Comparison of ENCODE assay signal across 18 cellular contexts in genomic region chr7:4000934-4001333, GRCh38.
A peak's percentile ranks its signal among the peaks of the same experiment; 100 is the strongest.
DNase-seq lines count a peak whose midpoint lies in the region; ATAC-seq and TF ChIP-seq lines count a peak whose summit lies in the region.
"Had no signal": no experiment of that assay in that cellular context is flagged by ENCODE, and none has a peak within 500 bp of the region (broad histone marks: within the 10 kb centered on the region; RNA-seq: fewer than 3 reads in every experiment).

No MANE protein-coding gene starts in this region.

- peaks cover 11 to 22% of the 10 kb centered on the region in 2 donors for H3K27me3 Mint-ChIP-seq in natural killer cell treated with Interleukin-12 subunit alpha and Interleukin-12 subunit beta and Interleukin-15 and Interleukin-18, amount 100 ng/mL, for 72 hours
- peaks cover 0 to 18% of the 10 kb centered on the region in 2 donors for H3K27me3 Mint-ChIP-seq in natural killer cell (ENCODE audit: low read depth in 2 of 2)
- H3K27me3 Mint-ChIP-seq in activated T-helper 2 cell treated with anti-CD3 and anti-CD28 coated beads, Interferon-gamma antibody, Interleukin-2, Interleukin-4, amounts not matched to agents 10 μg/mL and 5 μg/mL and 100 μg/mL, durations not matched to agents 14 hours and 24 hours and 36 hours (ENCODE audit: low read depth): no peaks in the 10 kb centered on the region

- no peak overlapping the region for H3K4me3 Mint-ChIP-seq in natural killer cell treated with Interleukin-12 subunit alpha and Interleukin-12 subunit beta and Interleukin-15 and Interleukin-18, amount 100 ng/mL, for 72 hours
- H3K4me3 Mint-ChIP-seq in natural killer cell: no peak overlapping the region
- H3K4me3 Mint-ChIP-seq in activated T-helper 2 cell treated with anti-CD3 and anti-CD28 coated beads, Interferon-gamma antibody, Interleukin-2, Interleukin-4, amounts not matched to agents 10 μg/mL and 5 μg/mL and 100 μg/mL, durations not matched to agents 14 hours and 24 hours and 36 hours (ENCODE audit: low read depth): no peak overlapping the region
- H3K4me3 Mint-ChIP-seq: CD14-positive monocyte; CD4-positive, alpha-beta memory T cell had no signal

- H3K27ac ChIP-seq in upper lobe of right lung: no peak overlapping the region
- H3K27ac ChIP-seq: 22Rv1, A549, BLaER1, GM23248, HL-60 had no signal

- no peaks in the 10 kb centered on the region for H3K27me3 ChIP-seq in upper lobe of right lung
- H3K27me3 ChIP-seq: BLaER1 had no signal

- TF ChIP-seq CTCF in natural killer cell (IDR thresholded peaks at IDR 0.05): no peak
- no peak for TF ChIP-seq CTCF in upper lobe of right lung (IDR thresholded peaks at IDR 0.05)

- intact Hi-C loops in natural killer cell (cut with micrococcal nuclease) (no loop called here), upper lobe of right lung (cut with DNase I) (no loop called here)
- intact Hi-C loops in activated T-helper 2 cell treated with anti-CD3 and anti-CD28 coated beads, Interferon-gamma antibody, Interleukin-2, Interleukin-4, amounts not matched to agents 10 μg/mL and 5 μg/mL and 100 μg/mL, durations not matched to agents 14 hours and 24 hours and 36 hours (cut with micrococcal nuclease): no loop called here

- H3K4me3 ChIP-seq in upper lobe of right lung: no peak overlapping the region
- H3K4me3 ChIP-seq: A549, BLaER1, GM23248 had no signal

- peak; percentile 32 to 56 for ATAC-seq in natural killer cell treated with Interleukin-12 subunit alpha and Interleukin-12 subunit beta and Interleukin-15 and Interleukin-18, amount 100 ng/mL, for 72 hours
- no peak for ATAC-seq in natural killer cell
- no peak for ATAC-seq in upper lobe of right lung
- ATAC-seq: A549 had no signal

- H3K9me3 ChIP-seq in upper lobe of right lung: no peaks in the 10 kb centered on the region
- H3K9me3 ChIP-seq: A549, BLaER1 had no signal

- H3K4me1 ChIP-seq in upper lobe of right lung: no peaks in the 10 kb centered on the region
- H3K4me1 ChIP-seq: A549 had no signal

- no peaks in the 10 kb centered on the region for H3K9me3 Mint-ChIP-seq in natural killer cell treated with Interleukin-12 subunit alpha and Interleukin-12 subunit beta and Interleukin-15 and Interleukin-18, amount 100 ng/mL, for 72 hours
- H3K9me3 Mint-ChIP-seq in natural killer cell: no peaks in the 10 kb centered on the region
- H3K9me3 Mint-ChIP-seq in activated T-helper 2 cell treated with anti-CD3 and anti-CD28 coated beads, Interferon-gamma antibody, Interleukin-2, Interleukin-4, amounts not matched to agents 10 μg/mL and 5 μg/mL and 100 μg/mL, durations not matched to agents 14 hours and 24 hours and 36 hours: no peaks in the 10 kb centered on the region
- H3K9me3 Mint-ChIP-seq: CD4-positive, alpha-beta memory T cell had no signal

- H3K27ac Mint-ChIP-seq in natural killer cell treated with Interleukin-12 subunit alpha and Interleukin-12 subunit beta and Interleukin-15 and Interleukin-18, amount 100 ng/mL, for 72 hours: no peak overlapping the region
- H3K27ac Mint-ChIP-seq in natural killer cell: no peak overlapping the region
- no peak overlapping the region for H3K27ac Mint-ChIP-seq in activated T-helper 2 cell treated with anti-CD3 and anti-CD28 coated beads, Interferon-gamma antibody, Interleukin-2, Interleukin-4, amounts not matched to agents 10 μg/mL and 5 μg/mL and 100 μg/mL, durations not matched to agents 14 hours and 24 hours and 36 hours
- H3K27ac Mint-ChIP-seq: CD14-positive monocyte; CD4-positive, alpha-beta memory T cell had no signal

- no peaks in the 10 kb centered on the region for H3K36me3 ChIP-seq in upper lobe of right lung
- H3K36me3 ChIP-seq: BLaER1 had no signal

- no peak for DNase-seq in natural killer cell treated with Interleukin-12 subunit alpha and Interleukin-12 subunit beta and Interleukin-15 and Interleukin-18, amount 100 ng/mL, for 72 hours (ENCODE audit: low spot score)
- DNase-seq in natural killer cell: no peak
- peak; percentile 64 for DNase-seq in mesenteric fat pad (ENCODE audit: low spot score)
- peak; percentile 43 for DNase-seq in upper lobe of right lung
- no peak for DNase-seq in GOT3 (lab: John Stamatoyannopoulos, UW)
- DNase-seq in AG20443 (ENCODE audit: low spot score): no peak
- DNase-seq in activated T-helper 2 cell treated with anti-CD3 and anti-CD28 coated beads, Interferon-gamma antibody, Interleukin-2, Interleukin-4, amounts not matched to agents 10 μg/mL and 5 μg/mL and 100 μg/mL, durations not matched to agents 14 hours and 24 hours and 36 hours (ENCODE audit: low spot score): no peak
- DNase-seq: CD4-positive, alpha-beta memory T cell; DMS153; DMS79; GF-D8; GM23248; HCEC 1CT had no signal

- H3K36me3 Mint-ChIP-seq in natural killer cell treated with Interleukin-12 subunit alpha and Interleukin-12 subunit beta and Interleukin-15 and Interleukin-18, amount 100 ng/mL, for 72 hours: no peaks in the 10 kb centered on the region
- H3K36me3 Mint-ChIP-seq in natural killer cell: no peaks in the 10 kb centered on the region
- no peaks in the 10 kb centered on the region for H3K36me3 Mint-ChIP-seq in activated T-helper 2 cell treated with anti-CD3 and anti-CD28 coated beads, Interferon-gamma antibody, Interleukin-2, Interleukin-4, amounts not matched to agents 10 μg/mL and 5 μg/mL and 100 μg/mL, durations not matched to agents 14 hours and 24 hours and 36 hours (ENCODE audit: low read depth)
- H3K36me3 Mint-ChIP-seq: CD14-positive monocyte; CD4-positive, alpha-beta memory T cell had no signal

- H3K4me1 Mint-ChIP-seq in natural killer cell treated with Interleukin-12 subunit alpha and Interleukin-12 subunit beta and Interleukin-15 and Interleukin-18, amount 100 ng/mL, for 72 hours (ENCODE audit: low read depth in 2 of 2): no peaks in the 10 kb centered on the region
- H3K4me1 Mint-ChIP-seq in natural killer cell: no peaks in the 10 kb centered on the region
- no peaks in the 10 kb centered on the region for H3K4me1 Mint-ChIP-seq in activated T-helper 2 cell treated with anti-CD3 and anti-CD28 coated beads, Interferon-gamma antibody, Interleukin-2, Interleukin-4, amounts not matched to agents 10 μg/mL and 5 μg/mL and 100 μg/mL, durations not matched to agents 14 hours and 24 hours and 36 hours (ENCODE audit: low read depth)
- H3K4me1 Mint-ChIP-seq: CD14-positive monocyte; CD4-positive, alpha-beta memory T cell had no signal

Comparison
In these comparisons a context has a peak if more than half of its experiments do, and no peak if none do; other contexts are left out.
1. ATAC-seq: peak in natural killer cell treated with Interleukin-12 subunit alpha and Interleukin-12 subunit beta and Interleukin-15 and Interleukin-18, amount 100 ng/mL, for 72 hours (2 of 2); none in natural killer cell (0 of 3) and upper lobe of right lung (single experiment).
2. DNase-seq: peak in mesenteric fat pad (single experiment) and upper lobe of right lung (single experiment); none in natural killer cell treated with Interleukin-12 subunit alpha and Interleukin-12 subunit beta and Interleukin-15 and Interleukin-18, amount 100 ng/mL, for 72 hours (single experiment), natural killer cell (single experiment), GOT3 (single experiment), AG20443 (single experiment) and activated T-helper 2 cell treated with anti-CD3 and anti-CD28 coated beads, Interferon-gamma antibody, Interleukin-2, Interleukin-4, amounts not matched to agents 10 μg/mL and 5 μg/mL and 100 μg/mL, durations not matched to agents 14 hours and 24 hours and 36 hours (single experiment).